Comparison of ENCODE assay signal across 21 cellular contexts in genomic region chr6:34366639-34366921, GRCh38.
"Had no signal": no experiment of that assay in that cellular context is flagged by ENCODE, and none has a peak within 500 bp of the region (broad histone marks: within the 10 kb centered on the region; RNA-seq: fewer than 3 reads in every experiment).

No MANE protein-coding gene starts in this region.

- H2AFZ ChIP-seq: neural progenitor cell had no signal

- H3K4me3 ChIP-seq: gastroesophageal sphincter, heart right ventricle, left lung, neural progenitor cell, pancreas, right lobe of liver, testis had no signal

- H3K9me3 Mint-ChIP-seq: activated naive CD4-positive, alpha-beta T cell treated with anti-CD3 and anti-CD28 coated beads, Interleukin-2, amount 10 ng/mL, durations not matched to agents 7 days and 5 days; activated naive CD8-positive, alpha-beta T cell treated with anti-CD3 and anti-CD28 coated beads, Interleukin-2, amount 50 U/mL, for 24 hours; activated T-cell treated with anti-CD3 and anti-CD28 coated beads, Interleukin-2, amount 50 U/mL, for 24 hours; neural progenitor cell; stimulated activated memory B cell treated with anti-CD40 and anti-IgM and Interleukin-4, amounts not matched to agents 10 μg/mL and 1 μg/mL and 100 μg/mL, for 72 hours; type B pancreatic cell; WTC11 had no signal

- ATAC-seq: activated CD4-positive, alpha-beta T cell treated with anti-CD3 and anti-CD28 coated beads for 36 hours; gastroesophageal sphincter; heart right ventricle; left lung; pancreas; right lobe of liver; stimulated activated memory B cell treated with anti-CD40 and anti-IgM and Interleukin-4, amounts not matched to agents 10 μg/mL and 1 μg/mL and 100 μg/mL, for 72 hours; T-helper 17 cell; WTC11 had no signal

- H3K36me3 ChIP-seq: brain microvascular endothelial cell, gastroesophageal sphincter, left lung, neural progenitor cell, pancreas, right lobe of liver had no signal

- H3K4me2 ChIP-seq: neural progenitor cell had no signal

- H3K27me3 Mint-ChIP-seq: activated CD4-positive, alpha-beta T cell treated with anti-CD3 and anti-CD28 coated beads for 36 hours; activated naive CD4-positive, alpha-beta T cell treated with anti-CD3 and anti-CD28 coated beads, Interleukin-2, amount 10 ng/mL, durations not matched to agents 7 days and 5 days; activated naive CD8-positive, alpha-beta T cell treated with anti-CD3 and anti-CD28 coated beads, Interleukin-2, amount 50 U/mL, for 24 hours; activated T-cell treated with anti-CD3 and anti-CD28 coated beads, Interleukin-2, amount 50 U/mL, for 24 hours; stimulated activated memory B cell treated with anti-CD40 and anti-IgM and Interleukin-4, amounts not matched to agents 10 μg/mL and 1 μg/mL and 100 μg/mL, for 72 hours; T-helper 17 cell; type B pancreatic cell had no signal

- DNase-seq: activated CD4-positive, alpha-beta T cell treated with anti-CD3 and anti-CD28 coated beads, Interleukin-2, amount 50 U/mL, for 48 hours; activated naive CD4-positive, alpha-beta T cell treated with anti-CD3 and anti-CD28 coated beads, Interleukin-2, amount 10 ng/mL, durations not matched to agents 7 days and 5 days; activated naive CD8-positive, alpha-beta T cell treated with anti-CD3 and anti-CD28 coated beads, Interleukin-2, amount 50 U/mL, for 24 hours; activated T-cell treated with anti-CD3 and anti-CD28 coated beads, Interleukin-2, amount 50 U/mL, for 24 hours; anterior cingulate cortex; cerebellar nuclear complex; effector CD8-positive, alpha-beta T cell; heart right ventricle; left lung; pancreas; right lobe of liver; stimulated activated CD4-positive, alpha-beta T cell treated with anti-CD3 and anti-CD28 coated beads, Interleukin-4, amount 100 ng/mL, for 24 hours; T-helper 17 cell; testis had no signal

- H3K4me3 Mint-ChIP-seq: activated CD4-positive, alpha-beta T cell treated with anti-CD3 and anti-CD28 coated beads for 36 hours; activated naive CD4-positive, alpha-beta T cell treated with anti-CD3 and anti-CD28 coated beads, Interleukin-2, amount 10 ng/mL, durations not matched to agents 7 days and 5 days; activated naive CD8-positive, alpha-beta T cell treated with anti-CD3 and anti-CD28 coated beads, Interleukin-2, amount 50 U/mL, for 24 hours; activated T-cell treated with anti-CD3 and anti-CD28 coated beads, Interleukin-2, amount 50 U/mL, for 24 hours; neural progenitor cell; stimulated activated memory B cell treated with anti-CD40 and anti-IgM and Interleukin-4, amounts not matched to agents 10 μg/mL and 1 μg/mL and 100 μg/mL, for 72 hours; T-helper 17 cell; type B pancreatic cell; WTC11 had no signal

- H3K27me3 ChIP-seq: brain microvascular endothelial cell, gastroesophageal sphincter, heart right ventricle, left lung, neural progenitor cell, pancreas, right lobe of liver, testis had no signal

- H3K9me3 ChIP-seq: gastroesophageal sphincter, heart right ventricle, left lung, pancreas, right lobe of liver, testis had no signal

- H3K9ac ChIP-seq: neural progenitor cell had no signal

- H3K27ac Mint-ChIP-seq: activated CD4-positive, alpha-beta T cell treated with anti-CD3 and anti-CD28 coated beads for 36 hours; activated naive CD4-positive, alpha-beta T cell treated with anti-CD3 and anti-CD28 coated beads, Interleukin-2, amount 10 ng/mL, durations not matched to agents 7 days and 5 days; neural progenitor cell; stimulated activated memory B cell treated with anti-CD40 and anti-IgM and Interleukin-4, amounts not matched to agents 10 μg/mL and 1 μg/mL and 100 μg/mL, for 72 hours; T-helper 17 cell; type B pancreatic cell had no signal

- H3K27ac ChIP-seq: gastroesophageal sphincter, heart right ventricle, left lung, neural progenitor cell, pancreas, right lobe of liver, testis had no signal

- H3K4me1 ChIP-seq: neural progenitor cell, testis had no signal
